ENCODE assay signal across 8 cellular contexts in genomic region chr1:201505505-201505893, GRCh38. TPM values are rescaled to one million over a fixed set of nuclear protein-coding genes. Genes with fewer than 3 reads are reported as not detected.
DNase-seq lines count a peak whose midpoint lies in the region; ATAC-seq and TF ChIP-seq lines count a peak whose summit lies in the region.

No MANE protein-coding gene starts in this region.

- H3K9me2 ChIP-seq in Karpas-422 (replicated peaks; ENCODE audit: insufficient read depth, low read length) = no peaks in the 10 kb centered on the region

- peak overlapping the region; percentile 97 for H3K4me2 ChIP-seq in Karpas-422 (ENCODE audit: low read depth, low read length, poor library complexity, severe bottlenecking)

- BruUV-seq in Caco-2 (replicated peaks; lab: Mats Ljungman, UMichigan) = no TSS peak

- H3K9ac ChIP-seq in Karpas-422 (ENCODE audit: low read length) (peak overlapping the region; percentile 88), subcutaneous abdominal adipose tissue (ENCODE audit: low read length in 5 of 5) (peak overlapping the region in 3 of 5 donors; percentile 28 to 72 (median 29))

- intact Hi-C loops in Caco-2 (cut with micrococcal nuclease; ENCODE audit: unreplicated experiment) = no loop called here

- H3K4me1 ChIP-seq in Caco-2 = peaks cover 59% of the 10 kb centered on the region
- peaks cover 56% of the 10 kb centered on the region for H3K4me1 ChIP-seq in Karpas-422 (ENCODE audit: low read length)
- H3K4me1 ChIP-seq in subcutaneous abdominal adipose tissue (ENCODE audit: control insufficient read depth in 5 of 5, insufficient read depth in 5 of 5, low read length in 5 of 5) = peaks cover 25 to 68% (median 58%) of the 10 kb centered on the region in 5 donors

- ATAC-seq in HG03439 (IDR thresholded peaks at IDR 0.05; ENCODE audit: unreplicated experiment) (no peak), HG02884 (IDR thresholded peaks at IDR 0.05; ENCODE audit: unreplicated experiment) (no peak)

- H2AFZ ChIP-seq in Karpas-422 (ENCODE audit: low read length) = no peak overlapping the region

- H3K9me3 Mint-ChIP-seq in Caco-2 (ENCODE audit: unreplicated experiment) = no peaks in the 10 kb centered on the region
- no peaks in the 10 kb centered on the region for H3K9me3 Mint-ChIP-seq in activated naive CD8-positive, alpha-beta T cell treated with anti-CD3 and anti-CD28 coated beads for 36 hours

- no peaks in the 10 kb centered on the region for H3K27me3 Mint-ChIP-seq in Caco-2 (ENCODE audit: insufficient read depth, unreplicated experiment)
- H3K27me3 Mint-ChIP-seq in activated naive CD8-positive, alpha-beta T cell treated with anti-CD3 and anti-CD28 coated beads for 36 hours = no peaks in the 10 kb centered on the region

- no peaks in the 10 kb centered on the region for H3K9me3 ChIP-seq in Caco-2
- H3K9me3 ChIP-seq in Karpas-422 (ENCODE audit: low read length) = no peaks in the 10 kb centered on the region
- no peaks in the 10 kb centered on the region for H3K9me3 ChIP-seq in subcutaneous abdominal adipose tissue (ENCODE audit: control insufficient read depth in 5 of 5, low read length in 5 of 5)

- POLR2A ChIA-PET in Caco-2 (lab: Charles Lee) = no interaction called here

- peaks cover 37% of the 10 kb centered on the region for H3K4me1 Mint-ChIP-seq in Caco-2 (ENCODE audit: low read depth, unreplicated experiment)
- H3K4me1 Mint-ChIP-seq in activated naive CD8-positive, alpha-beta T cell treated with anti-CD3 and anti-CD28 coated beads for 36 hours = peaks cover 30% of the 10 kb centered on the region

- H3K27ac ChIP-seq in Karpas-422 (ENCODE audit: low read length) = peak overlapping the region; percentile 69
- peak overlapping the region; percentile 75 for H3K27ac ChIP-seq in subcutaneous abdominal adipose tissue (ENCODE audit: low read depth, low read length)

- H3K4me3 Mint-ChIP-seq in Caco-2 (ENCODE audit: unreplicated experiment) = peak overlapping the region; percentile 82
- H3K4me3 Mint-ChIP-seq in activated naive CD8-positive, alpha-beta T cell treated with anti-CD3 and anti-CD28 coated beads for 36 hours = peak overlapping the region; percentile 87

- H3K27ac Mint-ChIP-seq in Caco-2 (ENCODE audit: unreplicated experiment) = peak overlapping the region; percentile 97
- no peak overlapping the region for H3K27ac Mint-ChIP-seq in activated naive CD8-positive, alpha-beta T cell treated with anti-CD3 and anti-CD28 coated beads for 36 hours

- CTCF ChIA-PET in Caco-2 (lab: Charles Lee) = interaction anchor here (0.5 to 6.2 kb wide), 2 partner anchors 24 to 34 kb away, joined by 3 to 46 read pairs; no protein-coding TSS in a partner anchor

- peaks cover 54% of the 10 kb centered on the region for H3K79me2 ChIP-seq in Karpas-422 (ENCODE audit: low read length)

- H3K27me3 ChIP-seq in Caco-2 (replicated peaks; ENCODE audit: control insufficient read depth, insufficient read depth, low read length) = no peaks in the 10 kb centered on the region
- no peaks in the 10 kb centered on the region for H3K27me3 ChIP-seq in Karpas-422 (ENCODE audit: low read length)
- no peaks in the 10 kb centered on the region for H3K27me3 ChIP-seq in subcutaneous abdominal adipose tissue (ENCODE audit: control insufficient read depth in 5 of 5, insufficient read depth in 4 of 5, low read length in 5 of 5)

- no peaks in the 10 kb centered on the region; the same call in 1 of the 2 replicates for H4K20me1 ChIP-seq in Karpas-422 (ENCODE audit: insufficient read depth, low read depth, low read length)

- H3K36me3 ChIP-seq in Caco-2 (ENCODE audit: control insufficient read depth, insufficient read depth, low read length) = no peaks in the 10 kb centered on the region
- H3K36me3 ChIP-seq in Karpas-422 (ENCODE audit: insufficient read depth, low read length) = no peaks in the 10 kb centered on the region
- H3K36me3 ChIP-seq in subcutaneous abdominal adipose tissue (ENCODE audit: control insufficient read depth in 5 of 5, insufficient read depth in 5 of 5, low read length in 5 of 5) = no peaks in the 10 kb centered on the region

- TF ChIP-seq CTCF in Caco-2 (IDR thresholded peaks at IDR 0.05; ENCODE audit: insufficient read depth in 1 of 2, low read depth in 1 of 2, low read length in 1 of 2, severe bottlenecking in 1 of 2, unreplicated experiment in 1 of 2) = no peak
- no peak for TF ChIP-seq CTCF in GM10266 (IDR thresholded peaks at IDR 0.05; ENCODE audit: control insufficient read depth, insufficient read depth, low read depth, missing control alignments)

- H3K4me3 ChIP-seq in Caco-2 (ENCODE audit: low read depth, low read length) = no peak overlapping the region
- peak overlapping the region; percentile 88 for H3K4me3 ChIP-seq in Karpas-422 (ENCODE audit: low read length)
- H3K4me3 ChIP-seq in subcutaneous abdominal adipose tissue (ENCODE audit: low read depth in 1 of 5, low read length in 5 of 5) = peak overlapping the region; percentile 71 to 83 (median 80)

- DNase-seq in Caco-2 (no peak), Karpas-422 (no peak), iPS-NIHi11 (ENCODE audit: low spot score) (peak; percentile 49), GM10266 (ENCODE audit: extremely low spot score) (no peak)
- DNase-seq in activated naive CD8-positive, alpha-beta T cell treated with anti-CD3 and anti-CD28 coated beads for 36 hours = no peak

- H3K36me3 Mint-ChIP-seq in Caco-2 (ENCODE audit: insufficient read depth, unreplicated experiment) = peaks cover 9% of the 10 kb centered on the region
- H3K36me3 Mint-ChIP-seq in activated naive CD8-positive, alpha-beta T cell treated with anti-CD3 and anti-CD28 coated beads for 36 hours = peaks cover 5% of the 10 kb centered on the region

RNA-seq across cellular contexts. Expression of gene CSRP1, which starts 1.4 kb away (rescaled TPM):
- 60.0 and 60.8 TPM in 2 replicates for total RNA-seq in Caco-2 (2022)
- 39.8 and 51.8 TPM in 2 replicates for total RNA-seq in Karpas-422 (2014; rRNA removed; shearing (Covaris generic); ENCODE audit: low replicate concordance)
- total RNA-seq in activated naive CD8-positive, alpha-beta T cell treated with anti-CD3 and anti-CD28 coated beads for 36 hours = 10 to 100 TPM; 57.0 to 59.1 TPM

RNA-seq across cellular contexts. Expression of gene NAV1, which starts 33.4 kb away (rescaled TPM):
- total RNA-seq in Caco-2 (2022) = 2.0 and 4.6 TPM in 2 replicates
- total RNA-seq in Karpas-422 (2014; rRNA removed; shearing (Covaris generic); ENCODE audit: low replicate concordance) = 0.83 and 2.9 TPM in 2 replicates
- total RNA-seq in activated naive CD8-positive, alpha-beta T cell treated with anti-CD3 and anti-CD28 coated beads for 36 hours = 1 to 10 TPM; 1.3 TPM

RNA-seq across cellular contexts. Expression of gene PHLDA3, which starts 36.5 kb away (rescaled TPM):
- 6.5 and 10.5 TPM in 2 replicates for total RNA-seq in Caco-2 (2022)
- not detected in 2 replicates for total RNA-seq in Karpas-422 (2014; rRNA removed; shearing (Covaris generic); ENCODE audit: low replicate concordance)
- total RNA-seq in activated naive CD8-positive, alpha-beta T cell treated with anti-CD3 and anti-CD28 coated beads for 36 hours = 1 to 10 TPM; 4.2 to 4.7 TPM
